Comparison of ENCODE assay signal across 13 cellular contexts in genomic region chr12:13164859-13165577, GRCh38. TPM values are rescaled to one million over a fixed set of nuclear protein-coding genes. Genes with fewer than 3 reads are reported as not detected.
A peak's percentile ranks its signal among the peaks of the same experiment; 100 is the strongest.
DNase-seq lines count a peak whose midpoint lies in the region; ATAC-seq and TF ChIP-seq lines count a peak whose summit lies in the region.
"Had no signal": no experiment of that assay in that cellular context is flagged by ENCODE, and none has a peak within 500 bp of the region (broad histone marks: within the 10 kb centered on the region; RNA-seq: fewer than 3 reads in every experiment).

No MANE protein-coding gene starts in this region.

- H3K4me2 ChIP-seq in KMS-11: peak overlapping the region; percentile 88

- H3K4me3 ChIP-seq in KMS-11 (IDR thresholded peaks at IDR 0.05; ENCODE audit: insufficient read depth, low read depth, low read length): no peak overlapping the region
- H3K4me3 ChIP-seq: GM12878, thoracic aorta had no signal

- peak overlapping the region; percentile 17; the same call in 1 of the 2 replicates for H3K9ac ChIP-seq in KMS-11

- no peaks in the 10 kb centered on the region for H3K36me3 ChIP-seq in KMS-11 (ENCODE audit: insufficient read depth)
- H3K36me3 ChIP-seq: thoracic aorta had no signal

- no peaks in the 10 kb centered on the region for H4K20me1 ChIP-seq in KMS-11 (ENCODE audit: insufficient read depth)

- peak; percentile 62 for DNase-seq in DMS53 (lab: John Stamatoyannopoulos, UW)
- no peak for DNase-seq in DMS53 treated with DMSO at 0.1 percent for 48 hours (lab: John Stamatoyannopoulos, UW; ENCODE audit: unreplicated experiment)
- peak; percentile 91 for DNase-seq in dermis blood vessel endothelial cell
- DNase-seq in pulmonary artery endothelial cell (ENCODE audit: low read depth, low spot score): peak; percentile 86
- DNase-seq in stimulated activated naive CD4-positive, alpha-beta T cell (lab: John Stamatoyannopoulos, UW): no peak
- no peak for DNase-seq in mesenteric fat pad (ENCODE audit: low spot score)
- DNase-seq: activated gamma-delta T cell, NCI-H2029 had no signal

- peak overlapping the region; percentile 79 for H3K27ac ChIP-seq in KMS-11
- H3K27ac ChIP-seq: 22Rv1 had no signal

- ATAC-seq in GM21529 (IDR thresholded peaks at IDR 0.05; ENCODE audit: unreplicated experiment): no peak
- ATAC-seq: GM12878 had no signal

- peaks cover 43% of the 10 kb centered on the region for H3K4me1 ChIP-seq in KMS-11 (ENCODE audit: low read depth, poor library complexity, severe bottlenecking)

- no peaks in the 10 kb centered on the region for H3K79me2 ChIP-seq in KMS-11 (ENCODE audit: insufficient read depth, low read depth)

- peak overlapping the region; percentile 52 for H2AFZ ChIP-seq in KMS-11 (ENCODE audit: low read depth)

- no peaks in the 10 kb centered on the region for H3K27me3 ChIP-seq in KMS-11 (ENCODE audit: insufficient read depth, low read depth)

- TF ChIP-seq CTCF in KMS-11 (conservative IDR thresholded peaks at IDR 0.05; ENCODE audit: low read depth, low read length): no peak

RNA-seq across cellular contexts. Expression of gene EMP1, which starts 31.5 kb away (rescaled TPM):
- total RNA-seq in dermis blood vessel endothelial cell: 318 and 336 TPM in 2 replicates
- 144 and 167 TPM in 2 replicates for total RNA-seq in pulmonary artery endothelial cell
- 1,519 TPM for total RNA-seq in mesenteric fat pad

Comparison
In these comparisons a context has a peak if more than half of its experiments do, and no peak if none do; other contexts are left out.
1. DNase-seq: peak in DMS53 (single experiment), dermis blood vessel endothelial cell (single experiment) and pulmonary artery endothelial cell (single experiment); none in DMS53 treated with DMSO at 0.1 percent for 48 hours (single experiment), stimulated activated naive CD4-positive, alpha-beta T cell (0 of 6) and mesenteric fat pad (single experiment).